In the genomic region with DNA sequence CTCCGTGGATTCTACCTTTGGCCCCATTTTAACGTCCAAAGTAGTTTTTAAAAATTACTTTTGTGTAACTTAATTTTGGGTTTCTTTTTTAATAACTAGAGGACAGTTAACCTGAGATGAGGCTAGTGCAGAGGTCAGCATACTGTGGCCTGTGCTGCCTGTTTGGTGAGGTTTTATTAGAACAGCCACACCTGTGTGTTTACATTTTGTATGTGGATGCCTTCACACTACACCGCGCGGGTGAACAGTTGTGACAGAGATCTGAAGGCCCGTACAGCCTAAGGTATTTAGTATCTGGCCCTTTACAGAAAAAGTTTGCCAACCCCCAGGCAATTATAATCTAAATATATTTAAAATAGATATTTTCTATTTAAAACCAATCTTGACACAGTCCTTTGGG, we compare ENCODE assay signal across 20 cellular contexts. TPM values are rescaled to one million over a fixed set of nuclear protein-coding genes. Genes with fewer than 3 reads are reported as not detected.
DNase-seq lines count a peak whose midpoint lies in the region; ATAC-seq, FAIRE-seq and TF ChIP-seq lines count a peak whose summit lies in the region.
"Had no signal": no experiment of that assay in that cellular context is flagged by ENCODE, and none has a peak within 500 bp of the region (broad histone marks: within the 10 kb centered on the region; RNA-seq: fewer than 3 reads in every experiment).

No MANE protein-coding gene starts in this region.

- POLR2A ChIA-PET in CD8-positive, alpha-beta T cell (lab: Charles Lee) = interaction anchor here (0.6 to 2.1 kb wide), 9 partner anchors 9 to 238 kb away, joined by 3 to 9 read pairs (median 5); partner anchors contain the start of gene STK17A
- POLR2A ChIA-PET in GM12878 (lab: Charles Lee) = interaction anchor here (1.0 to 1.6 kb wide), 2 partner anchors 9 to 24 kb away, joined by 4 to 6 read pairs; no protein-coding TSS in a partner anchor

- TF ChIP-seq RAD21 in GM12878 (IDR thresholded peaks at IDR 0.05; ENCODE audit: insufficient read depth, low read depth, low read length) = no peak

- H3K4me1 ChIP-seq in CD8-positive, alpha-beta T cell (ENCODE audit: insufficient read depth, low read length) = peaks cover 95% of the 10 kb centered on the region
- H3K4me1 ChIP-seq in GM12878 (ENCODE audit: control insufficient read depth, insufficient read depth, low read length) = peaks cover 17% of the 10 kb centered on the region; the same call in 1 of the 2 replicates
- no peaks in the 10 kb centered on the region for H3K4me1 ChIP-seq in neutrophil (ENCODE audit: control insufficient read depth in 1 of 2, insufficient read depth in 1 of 2, low read depth in 1 of 2, low read length in 1 of 2)

- ATAC-seq in activated T-cell treated with anti-CD3 and anti-CD28 coated beads, Interleukin-2, amount 50 U/mL, for 72 hours (replicated peaks in 1 of 2) = no peak
- no peak for ATAC-seq in CD8-positive, alpha-beta T cell
- ATAC-seq in GM12878 (no peak), HG02610 (IDR thresholded peaks at IDR 0.05; ENCODE audit: unreplicated experiment) (no peak)
- ATAC-seq: A549, GM23338 had no signal

- TF ChIP-seq CTCF in CD8-positive, alpha-beta T cell (IDR thresholded peaks at IDR 0.05) = no peak
- TF ChIP-seq CTCF in GM12878 (IDR thresholded peaks at IDR 0.05 in 2 of 3, conservative IDR thresholded peaks at IDR 0.05 in 1 of 3; ENCODE audit: control insufficient read depth in 2 of 3, extremely low read depth in 1 of 3, insufficient read depth in 1 of 3, low read depth in 3 of 3, low read length in 3 of 3) = no peak
- no peak for TF ChIP-seq CTCF in neutrophil (IDR thresholded peaks at IDR 0.05)

- H3K4me3 ChIP-seq in CD8-positive, alpha-beta T cell (ENCODE audit: low read depth, low read length) = no peak overlapping the region
- H3K4me3 ChIP-seq in GM12878 = no peak overlapping the region
- H3K4me3 ChIP-seq in neutrophil (ENCODE audit: low read depth in 1 of 2, low read length in 1 of 2) = no peak overlapping the region
- H3K4me3 ChIP-seq: A549, GM23338 had no signal

- H3K9ac ChIP-seq in GM12878 (ENCODE audit: control insufficient read depth, insufficient read depth, low read length) = no peak overlapping the region

- no peaks in the 10 kb centered on the region for H3K9me3 ChIP-seq in CD8-positive, alpha-beta T cell (ENCODE audit: low read length)
- H3K9me3 ChIP-seq in GM12878 (replicated peaks; ENCODE audit: control insufficient read depth, insufficient read depth, low read length) (no peaks in the 10 kb centered on the region), neutrophil (no peaks in the 10 kb centered on the region)
- H3K9me3 ChIP-seq: A549 had no signal

- peaks cover 4% of the 10 kb centered on the region for H3K36me3 ChIP-seq in CD8-positive, alpha-beta T cell (ENCODE audit: insufficient read depth, low read length)
- H3K36me3 ChIP-seq in GM12878 (ENCODE audit: control insufficient read depth in 2 of 2, insufficient read depth in 2 of 2, low read length in 1 of 2) (peaks cover 5 to 27% of the 10 kb centered on the region in 2 experiments), neutrophil (peaks cover 80% of the 10 kb centered on the region)

- peaks cover 96% of the 10 kb centered on the region for H3K4me1 Mint-ChIP-seq in activated T-cell treated with anti-CD3 and anti-CD28 coated beads, Interleukin-2, amount 50 U/mL, for 72 hours (ENCODE audit: low read depth)
- H3K4me1 Mint-ChIP-seq in CD8-positive, alpha-beta T cell (ENCODE audit: low read depth) = peaks cover 96% of the 10 kb centered on the region

- no peaks in the 10 kb centered on the region; the same call in 1 of the 2 replicates for H4K20me1 ChIP-seq in GM12878 (ENCODE audit: control insufficient read depth, insufficient read depth)

- no TSS peak for BruUV-seq in GM12878 (replicated peaks; lab: Mats Ljungman, UMichigan)

- H2AFZ ChIP-seq in GM12878 (ENCODE audit: control insufficient read depth, low read depth, low read length) = no peak overlapping the region
- H2AFZ ChIP-seq: GM23338 had no signal

- TF ChIP-seq EP300 in GM12878 (IDR thresholded peaks at IDR 0.05; ENCODE audit: borderline replicate concordance in 1 of 2, control insufficient read depth in 1 of 2, low read depth in 2 of 2, low read length in 2 of 2) = no peak

- H3K4me3 Mint-ChIP-seq in activated T-cell treated with anti-CD3 and anti-CD28 coated beads, Interleukin-2, amount 50 U/mL, for 72 hours = peak overlapping the region; percentile 20 to 60
- H3K4me3 Mint-ChIP-seq in CD8-positive, alpha-beta T cell = peak overlapping the region; percentile 54
- H3K4me3 Mint-ChIP-seq: CD14-positive monocyte, GM23338 had no signal

- no peak overlapping the region for H3K4me2 ChIP-seq in GM12878 (ENCODE audit: control insufficient read depth, insufficient read depth)
- H3K4me2 ChIP-seq: A549, GM23338 had no signal

- H3K27me3 ChIP-seq in CD8-positive, alpha-beta T cell (ENCODE audit: insufficient read depth, low read length) = no peaks in the 10 kb centered on the region
- no peaks in the 10 kb centered on the region for H3K27me3 ChIP-seq in GM12878 (replicated peaks in 1 of 2; ENCODE audit: control insufficient read depth in 2 of 2, insufficient read depth in 2 of 2, low read length in 1 of 2)
- H3K27me3 ChIP-seq in neutrophil = no peaks in the 10 kb centered on the region

- H3K27ac Mint-ChIP-seq in activated T-cell treated with anti-CD3 and anti-CD28 coated beads, Interleukin-2, amount 50 U/mL, for 72 hours = peak overlapping the region; percentile 90
- peak overlapping the region; percentile 85 for H3K27ac Mint-ChIP-seq in CD8-positive, alpha-beta T cell
- H3K27ac Mint-ChIP-seq: GM23338 had no signal

- TF ChIP-seq POLR2A in GM12878 (IDR thresholded peaks at IDR 0.05; ENCODE audit: low read depth, low read length) = 0 out of 2 replicates have a peak, but pooled peaks have one; percentile 24

- H3K27me3 Mint-ChIP-seq in activated T-cell treated with anti-CD3 and anti-CD28 coated beads, Interleukin-2, amount 50 U/mL, for 72 hours (ENCODE audit: low read depth) = no peaks in the 10 kb centered on the region
- no peaks in the 10 kb centered on the region for H3K27me3 Mint-ChIP-seq in CD8-positive, alpha-beta T cell (ENCODE audit: low read depth)

- no peaks in the 10 kb centered on the region for H3K9me3 Mint-ChIP-seq in activated T-cell treated with anti-CD3 and anti-CD28 coated beads, Interleukin-2, amount 50 U/mL, for 72 hours
- H3K9me3 Mint-ChIP-seq in CD8-positive, alpha-beta T cell = no peaks in the 10 kb centered on the region
- H3K9me3 Mint-ChIP-seq: CD14-positive monocyte, GM23338 had no signal

- no peak for FAIRE-seq in GM12878 (lab: Jason Lieb, UNC)
- no peak for FAIRE-seq in GM19239 (lab: Jason Lieb, UNC)
- FAIRE-seq: D721Med had no signal

- DNase-seq in activated T-cell treated with anti-CD3 and anti-CD28 coated beads, Interleukin-2, amount 50 U/mL, for 72 hours = no peak
- no peak for DNase-seq in activated T-cell treated with anti-CD3 and anti-CD28 coated beads, Interleukin-2, amount 50 U/mL, for 48 hours
- DNase-seq in CD8-positive, alpha-beta T cell = no peak
- DNase-seq in GM12878 (ENCODE audit: low read depth, low spot score) (no peak), GM19239 (ENCODE audit: insufficient read length, low spot score) (no peak), NCI-H1436 treated with DMSO at 0.1 percent for 48 hours (lab: John Stamatoyannopoulos, UW) (no peak)
- DNase-seq: DND-41, GDM1, KBM-7, MM.1S, NCI-H2029, NCI-H524, SIG-M5 had no signal

- CTCF ChIA-PET in CD8-positive, alpha-beta T cell (lab: Charles Lee) = interaction anchor here (1.0 to 4.9 kb wide), 7 partner anchors 9 to 70 kb away, joined by 3 to 25 read pairs (median 5); partner anchors contain the start of gene STK17A
- CTCF ChIA-PET in GM12878 (lab: Yijun Ruan, JAX) = interaction anchor here (0.6 to 2.3 kb wide), 4 partner anchors 15 to 135 kb away, joined by 3 to 7 read pairs (median 4); partner anchors contain the start of gene STK17A

- H3K36me3 Mint-ChIP-seq in activated T-cell treated with anti-CD3 and anti-CD28 coated beads, Interleukin-2, amount 50 U/mL, for 72 hours (ENCODE audit: insufficient read depth in 2 of 2) = peaks cover 19 to 43% of the 10 kb centered on the region in 2 donors
- H3K36me3 Mint-ChIP-seq in CD8-positive, alpha-beta T cell = peaks cover 89% of the 10 kb centered on the region

- intact Hi-C loops in CD8-positive, alpha-beta T cell (cut with DNase I, micrococcal nuclease) = loop anchor here (1.0 to 5.0 kb wide), 4 partner anchors 7 to 38 kb away; no protein-coding TSS in a partner anchor
- intact Hi-C loops in GM12878 (cut with micrococcal nuclease; ENCODE audit: unreplicated experiment) = loop anchor here (5.0 kb wide), 2 partner anchors 72 to 207 kb away; no protein-coding TSS in a partner anchor

- RAD21 ChIA-PET in GM12878 (lab: Charles Lee; ENCODE audit: unreplicated experiment) = interaction anchor here (0.9 to 4.5 kb wide), 5 partner anchors 15 to 70 kb away, joined by 3 to 23 read pairs (median 3); partner anchors contain the start of gene STK17A

- SMC1A ChIA-PET in GM12878 (lab: Charles Lee; ENCODE audit: uncharacterized antibody, unreplicated experiment) = interaction anchor here (0.7 to 10.9 kb wide), 6 partner anchors 10 to 71 kb away, joined by 3 to 146 read pairs (median 6); partner anchors contain the start of gene STK17A

- H3K27ac ChIP-seq in CD8-positive, alpha-beta T cell (ENCODE audit: low read depth, low read length) = no peak overlapping the region
- H3K27ac ChIP-seq in GM12878 (ENCODE audit: control insufficient read depth, insufficient read depth) (no peak overlapping the region), neutrophil (peak overlapping the region; percentile 39)
- H3K27ac ChIP-seq: A549, HL-60 had no signal

- peaks cover 19% of the 10 kb centered on the region for H3K79me2 ChIP-seq in GM12878 (ENCODE audit: control insufficient read depth, insufficient read depth, low read length)

- in situ Hi-C loops in GM12878 (cut with MboI) = no loop called here

- 92% methylated on average over 6 of the region's 6 CpGs for WGBS in GM12878 (ENCODE audit: insufficient coverage, insufficient replicate concordance, low lambda C conversion rate, missing lambda C conversion rate)

RNA-seq across cellular contexts. Expression of gene STK17A, which starts 46.9 kb away (rescaled TPM):
- total RNA-seq in activated T-cell treated with anti-CD3 and anti-CD28 coated beads, Interleukin-2, amount 50 U/mL, for 72 hours = 10 to 100 TPM; 49.2 to 56.4 TPM
- 100 to 1,000 TPM; 301 to 311 TPM for total RNA-seq in CD8-positive, alpha-beta T cell
- total RNA-seq in GM12878 (2013; cell fraction: nucleolus; rRNA removed) = 94.4 and 99.8 TPM in 2 replicates
- total RNA-seq in GM12878 (2014; rRNA removed) (65.9 and 80.7 TPM in 2 replicates), GM12878 (2014; rRNA removed; fragmentation: Illumina TruSeq; extraction: Trizol) (72.3 and 76.6 TPM in 2 replicates), GM12878 (2021) (60.9 and 65.6 TPM in 2 replicates)
- 51.0 TPM for polyA plus RNA-seq in GM12878 (2011; ENCODE audit: low read depth)
- polyA plus RNA-seq in GM12878 (2011; rRNA removed) (77.4 and 138 TPM in 2 replicates), GM12878 (2014; fragmentation: Illumina TruSeq; extraction: Trizol) (74.9 and 104 TPM in 2 replicates), GM12878 (2014; fragmentation: Nextera tagmentation; extraction: Ambion mirVana) (10 to 100 TPM; 18.5 to 27.6 TPM), GM12878 (2014; rRNA removed) (51.7 and 66.6 TPM in 2 replicates), GM12878 (2016; fragmentation: Nextera tagmentation; extraction: Ambion mirVana) (10 to 100 TPM; 91.0 to 91.6 TPM)
- polyA plus RNA-seq in GM12878 (2011; cell fraction: cytosol; rRNA removed) = 24.4 and 26.9 TPM in 2 replicates
- 39.7 and 43.6 TPM in 2 replicates for polyA plus RNA-seq in GM12878 (2011; cell fraction: nucleus; rRNA removed)
- polyA plus RNA-seq in GM12878 (2012) = 60.4 and 72.7 TPM in 2 replicates
- 21.0 and 30.4 TPM in 2 replicates for polyA minus RNA-seq in GM12878 (2011; rRNA and poly(A)+ RNA removed)
- 16.0 and 19.9 TPM in 2 replicates for polyA minus RNA-seq in GM12878 (2011; cell fraction: cytosol; rRNA and poly(A)+ RNA removed)
- polyA minus RNA-seq in GM12878 (2011; cell fraction: nucleus; rRNA and poly(A)+ RNA removed) = 20.2 and 32.9 TPM in 2 replicates
